17 cellular contexts compared by ENCODE assay signal in genomic region chr11:31500560-31500959, GRCh38. TPM values are rescaled to one million over a fixed set of nuclear protein-coding genes. Genes with fewer than 3 reads are reported as not detected.
DNase-seq lines count a peak whose midpoint lies in the region; ATAC-seq and TF ChIP-seq lines count a peak whose summit lies in the region.
"Had no signal": no experiment of that assay in that cellular context is flagged by ENCODE, and none has a peak within 500 bp of the region (broad histone marks: within the 10 kb centered on the region; RNA-seq: fewer than 3 reads in every experiment).

No MANE protein-coding gene starts in this region.

- H3K4me3 ChIP-seq in A673 (ENCODE audit: low read depth, low read length, poor library complexity, severe bottlenecking) (no peak overlapping the region), epithelial cell of esophagus (ENCODE audit: low read length) (no peak overlapping the region)
- H3K4me3 ChIP-seq: SJCRH30 had no signal

- peaks cover 2% of the 10 kb centered on the region for H3K9me3 ChIP-seq in A673 (ENCODE audit: low read depth, low read length, poor library complexity, severe bottlenecking)
- H3K9me3 ChIP-seq: SJCRH30 had no signal

- H3K27ac ChIP-seq in A673 (ENCODE audit: low read depth, low read length, poor library complexity, severe bottlenecking) = no peak overlapping the region
- H3K27ac ChIP-seq: RWPE1, SJCRH30 had no signal

- TF ChIP-seq CTCF in A673 (conservative IDR thresholded peaks at IDR 0.05; ENCODE audit: low read depth, low read length) (no peak), epithelial cell of esophagus (IDR thresholded peaks at IDR 0.05; ENCODE audit: insufficient read depth, low read depth, low read length, missing control alignments) (no peak)

- CTCF ChIA-PET in A673 (lab: Charles Lee) = no interaction called here

- intact Hi-C loops in A673 (cut with micrococcal nuclease; ENCODE audit: unreplicated experiment) (no loop called here), left colon (cut with DNase I, micrococcal nuclease) (no loop called here)

- peak; percentile 49 for ATAC-seq in left colon
- ATAC-seq in GM21528 (IDR thresholded peaks at IDR 0.05; ENCODE audit: low FRiP score, unreplicated experiment) = no peak

- peaks cover 18% of the 10 kb centered on the region for H3K36me3 ChIP-seq in A673 (ENCODE audit: insufficient read depth, low read length, poor library complexity, severe bottlenecking)

- peak; percentile 43 for DNase-seq in A673 (ENCODE audit: low spot score)
- DNase-seq in LHCN-M2 (ENCODE audit: low read depth) = peak; percentile 3
- peak; percentile 9 for DNase-seq in epithelial cell of esophagus (ENCODE audit: low read depth)
- no peak for DNase-seq in left colon
- DNase-seq in stimulated activated CD4-positive, alpha-beta T cell treated with anti-CD3 and anti-CD28 coated beads, Interleukin-4, amount 100 ng/mL, for 24 hours = no peak
- DNase-seq in Kasumi-1 (lab: John Stamatoyannopoulos, UW) = no peak
- DNase-seq in mesenteric fat pad (ENCODE audit: low spot score) = no peak
- DNase-seq: 8988T; C1 segment of cervical spinal cord; NCI-H1436 treated with DMSO at 0.1 percent for 48 hours; NCI-H2081 treated with DMSO at 0.1 percent for 48 hours; NCI-H345; NK-92 treated with Interleukin-12 subunit alpha and Interleukin-12 subunit beta, amount 100 ng/mL, for 24 hours; OCI-M1; SJCRH30 had no signal

- POLR2A ChIA-PET in A673 (lab: Charles Lee; ENCODE audit: low non-redundant PET) = no interaction called here

- BruUV-seq in A673 (replicated peaks; lab: Mats Ljungman, UMichigan) = no TSS peak

- H3K27me3 ChIP-seq in A673 (replicated peaks; ENCODE audit: insufficient read depth, low read depth, low read length, poor library complexity) = no peaks in the 10 kb centered on the region
- H3K27me3 ChIP-seq: SJCRH30 had no signal

- peaks cover 13% of the 10 kb centered on the region for H3K4me1 ChIP-seq in A673 (ENCODE audit: insufficient read depth, low read length, poor library complexity, severe bottlenecking)
- H3K4me1 ChIP-seq: SJCRH30 had no signal

RNA-seq across cellular contexts. Expression of gene IMMP1L, which starts 8.9 kb away (rescaled TPM):
- total RNA-seq in A673 (2021) = 88.3 and 97.3 TPM in 2 replicates
- 18.5 and 49.7 TPM in 2 replicates for total RNA-seq in LHCN-M2 (2014; rRNA removed)
- 54.8 TPM for polyA plus RNA-seq in LHCN-M2 (2012)
- total RNA-seq in left colon = 10 to 100 TPM; 16.9 to 17.1 TPM
- total RNA-seq in mesenteric fat pad = 9.4 TPM

RNA-seq across cellular contexts. Expression of gene ELP4, which starts 9.0 kb away (rescaled TPM):
- total RNA-seq in A673 (2021) (49.4 and 49.7 TPM in 2 replicates), LHCN-M2 (2014; rRNA removed) (20.3 and 21.1 TPM in 2 replicates), left colon (10 to 100 TPM; 15.1 to 15.2 TPM), mesenteric fat pad (16.4 TPM)
- polyA plus RNA-seq in LHCN-M2 (2012) = 6.2 TPM

Comparison
In these comparisons a context has a peak if more than half of its experiments do, and no peak if none do; other contexts are left out.
1. DNase-seq: peak in A673 (single experiment), LHCN-M2 (single experiment) and epithelial cell of esophagus (single experiment); none in left colon (0 of 2), stimulated activated CD4-positive, alpha-beta T cell treated with anti-CD3 and anti-CD28 coated beads, Interleukin-4, amount 100 ng/mL, for 24 hours (single experiment), Kasumi-1 (0 of 2) and mesenteric fat pad (single experiment).